Comparison of ENCODE assay signal across 7 cellular contexts in genomic region chr5:17130302-17130701, GRCh38.
A peak's percentile ranks its signal among the peaks of the same experiment; 100 is the strongest.
DNase-seq lines count a peak whose midpoint lies in the region; TF ChIP-seq lines count a peak whose summit lies in the region.
"Not testable (repeated sequence)": the region's sequence is repeated elsewhere in the genome, so short reads cannot be mapped to it uniquely, and the experiment has no call there.

No MANE protein-coding gene starts in this region.

- TF ChIP-seq CTCF in astrocyte of the spinal cord (IDR thresholded peaks at IDR 0.05; ENCODE audit: low read depth, low read length): not testable (repeated sequence)

- peak; percentile 23 for DNase-seq in EL
- DNase-seq in Kasumi-1 (lab: John Stamatoyannopoulos, UW): peak; percentile 16 to 66
- DNase-seq in NOMO-1 (lab: John Stamatoyannopoulos, UW; ENCODE audit: unreplicated experiment in 2 of 2): peak; percentile 53 to 59
- DNase-seq in SIG-M5 treated with dmso at 0.1 percent for 504 hours (lab: John Stamatoyannopoulos, UW; ENCODE audit: unreplicated experiment): peak; percentile 35
- peak; percentile 8 for DNase-seq in activated CD4-positive, alpha-beta T cell treated with anti-CD3 and anti-CD28 coated beads for 48 hours
- DNase-seq in astrocyte of the spinal cord (ENCODE audit: low read depth, low spot score): peak; percentile 70
- DNase-seq in kidney tubule cell (ENCODE audit: low spot score): peak; percentile 47

- in situ Hi-C loops in astrocyte of the spinal cord (cut with HindIII; ENCODE audit: low sequenced_read_pairs): not testable (repeated sequence)

- not testable (repeated sequence) for H3K4me3 ChIP-seq in astrocyte of the spinal cord (ENCODE audit: low read depth, low read length)

Comparison
In these comparisons a context has a peak if more than half of its experiments do, and no peak if none do; other contexts are left out.
1. DNase-seq: peak in every context shown above with its lines; median percentile 70 in astrocyte of the spinal cord; 56 in NOMO-1; 47 in kidney tubule cell; 41 in Kasumi-1; 35 in SIG-M5 treated with dmso at 0.1 percent for 504 hours; 23 in EL; 8 in activated CD4-positive, alpha-beta T cell treated with anti-CD3 and anti-CD28 coated beads for 48 hours.